ENCODE assay signal across 27 cellular contexts in the genomic region with DNA sequence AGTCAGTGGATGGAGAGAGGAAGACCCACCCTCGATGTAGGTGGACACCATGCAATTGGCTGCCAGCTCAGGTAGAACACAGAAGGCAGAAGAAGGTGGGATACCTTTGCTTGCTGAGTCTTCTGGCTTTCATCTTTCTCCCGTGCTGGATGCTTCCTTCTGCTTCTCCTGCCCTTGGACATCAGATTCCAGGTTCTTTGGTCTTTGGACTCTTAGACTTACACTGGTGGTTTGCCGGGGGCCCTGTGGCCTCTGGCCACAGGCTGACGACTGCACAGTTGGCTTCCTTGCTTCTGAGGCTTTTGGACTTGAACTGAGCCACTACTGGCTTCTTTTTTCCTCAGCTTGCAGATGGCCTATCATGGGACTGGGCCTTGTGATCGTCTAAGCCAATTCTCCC.
"Had no signal": no experiment of that assay in that cellular context is flagged by ENCODE, and none has a peak within 500 bp of the region (broad histone marks: within the 10 kb centered on the region; RNA-seq: fewer than 3 reads in every experiment).

No MANE protein-coding gene starts in this region.

- H3K27ac ChIP-seq: left lung, pancreas, sigmoid colon, thyroid gland, transverse colon, upper lobe of right lung had no signal

- H3K27me3 ChIP-seq: left lung, pancreas, sigmoid colon, thyroid gland, transverse colon, upper lobe of right lung had no signal

- ATAC-seq: left colon; left lung; naive thymus-derived CD4-positive, alpha-beta T cell; natural killer cell treated with Interleukin-12 subunit alpha and Interleukin-12 subunit beta and Interleukin-15 and Interleukin-18, amount 100 ng/mL, for 72 hours; pancreas; right cardiac atrium; stimulated activated memory B cell treated with anti-CD40 and anti-IgM and Interleukin-4, amounts not matched to agents 10 μg/mL and 1 μg/mL and 100 μg/mL, for 72 hours; stimulated activated naive CD8-positive, alpha-beta T cell treated with anti-CD3 and anti-CD28 coated beads, Interleukin-15, amount 100 ng/mL, for 72 hours; upper lobe of right lung had no signal

- H3K36me3 ChIP-seq: left lung, pancreas, prostate gland, sigmoid colon, thyroid gland, transverse colon, upper lobe of right lung had no signal

- DNase-seq: hypothalamus; immature natural killer cell; kidney; left colon; left lung; mesendoderm; naive thymus-derived CD4-positive, alpha-beta T cell; pancreas; posterior cingulate gyrus; retina; right cardiac atrium; sigmoid colon; small intestine; stimulated activated CD4-positive, alpha-beta T cell treated with anti-CD3 and anti-CD28 coated beads, Interleukin-1b, Interleukin-23, amount 100 ng/mL, for 48 hours; stimulated activated CD4-positive, alpha-beta T cell treated with anti-CD3 and anti-CD28 coated beads, Interleukin-2, amount 100 ng/mL, for 48 hours; stimulated activated CD4-positive, alpha-beta T cell treated with anti-CD3 and anti-CD28 coated beads, Interleukin-4, amount 100 ng/mL, for 4 hours; stimulated activated CD8-positive, alpha-beta memory T cell treated with anti-CD3 and anti-CD28 coated beads, Interleukin-4, amount 100 ng/mL, for 48 hours; stimulated activated naive CD4-positive, alpha-beta T cell treated with Interleukin-2 at 50 U/mL for 16 hours; stimulated activated naive CD8-positive, alpha-beta T cell treated with anti-CD3 and anti-CD28 coated beads, Interleukin-15, amount 100 ng/mL, for 72 hours; substantia nigra; thyroid gland; transverse colon; upper lobe of right lung had no signal

- H3K9me3 ChIP-seq: pancreas, prostate gland, thyroid gland, upper lobe of right lung had no signal

- H3K4me3 ChIP-seq: left lung, lung, pancreas, prostate gland, sigmoid colon, thyroid gland, transverse colon, upper lobe of right lung had no signal
